In genomic region chr4:188550296-188550695, GRCh38 we compare ENCODE assay signal across 18 cellular contexts.
DNase-seq lines count a peak whose midpoint lies in the region; ATAC-seq and TF ChIP-seq lines count a peak whose summit lies in the region.
"Had no signal": no experiment of that assay in that cellular context is flagged by ENCODE, and none has a peak within 500 bp of the region (broad histone marks: within the 10 kb centered on the region; RNA-seq: fewer than 3 reads in every experiment).

No MANE protein-coding gene starts in this region.

- H3K14ac ChIP-seq in mesenchymal stem cell (ENCODE audit: low read length in 2 of 2): no peak overlapping the region

- H3K27me3 ChIP-seq in brain microvascular endothelial cell (replicated peaks) (no peaks in the 10 kb centered on the region), mesenchymal stem cell (ENCODE audit: control insufficient read depth in 1 of 2, insufficient read depth in 1 of 2, low read length in 2 of 2) (no peaks in the 10 kb centered on the region)
- H3K27me3 ChIP-seq: BE2C had no signal

- no peaks in the 10 kb centered on the region for H3K79me1 ChIP-seq in mesenchymal stem cell (replicated peaks; ENCODE audit: low read length, poor library complexity, severe bottlenecking)

- no peak overlapping the region for H2AFZ ChIP-seq in mesenchymal stem cell (ENCODE audit: low read depth, low read length)

- no peaks in the 10 kb centered on the region for H3K9me3 ChIP-seq in mesenchymal stem cell (ENCODE audit: control insufficient read depth, low read length)
- H3K9me3 ChIP-seq: BE2C had no signal

- in situ Hi-C loops in brain microvascular endothelial cell (cut with HindIII; ENCODE audit: low pct_ligation_motif_present, low sequenced_read_pairs): no loop called here

- 44% methylated on average over 7 of the region's 10 CpGs for WGBS in mesenchymal stem cell

- no peak overlapping the region for H3K23ac ChIP-seq in mesenchymal stem cell (ENCODE audit: low read length in 2 of 2)

- no peak for TF ChIP-seq CTCF in brain microvascular endothelial cell (IDR thresholded peaks at IDR 0.05; ENCODE audit: low read depth, low read length, missing control alignments)

- no peak overlapping the region for H2BK120ac ChIP-seq in mesenchymal stem cell (ENCODE audit: low read depth, low read length)

- ATAC-seq in GM21619 (IDR thresholded peaks at IDR 0.05; ENCODE audit: unreplicated experiment): no peak
- ATAC-seq: HCT116; left ventricle myocardium superior; natural killer cell treated with Interleukin-12 subunit alpha and Interleukin-12 subunit beta and Interleukin-15 and Interleukin-18, amount 100 ng/mL, for 72 hours; SK-N-SH treated with all-trans-retinoic acid at 6 μM for 48 hours had no signal

- no peak overlapping the region for H2BK5ac ChIP-seq in mesenchymal stem cell (ENCODE audit: low read depth, low read length, poor library complexity, severe bottlenecking)

- no peak overlapping the region for H3K18ac ChIP-seq in mesenchymal stem cell (ENCODE audit: low read depth in 1 of 2, low read length in 2 of 2)

- DNase-seq in NCI-H748 (lab: John Stamatoyannopoulos, UW; ENCODE audit: unreplicated experiment) (peak; percentile 0), NCI-H748 treated with DMSO at 0.1 percent for 48 hours (lab: John Stamatoyannopoulos, UW) (no peak), brain microvascular endothelial cell (peak; percentile 51), mesenchymal stem cell (peak; percentile 6), T1000 (lab: John Stamatoyannopoulos, UW) (no peak), cardiac septum (ENCODE audit: low spot score) (no peak)
- DNase-seq in effector CD8-positive, alpha-beta T cell (lab: John Stamatoyannopoulos, UW): no peak
- DNase-seq: activated CD4-positive, alpha-beta T cell treated with anti-CD3 and anti-CD28 coated beads, Interleukin-2, amount 50 U/mL, for 1 hour; aorta; BE2C; foreskin fibroblast; left ventricle myocardium superior; NCI-H2107; NCI-H526 had no signal

- peaks cover 2% of the 10 kb centered on the region for H3K4me1 ChIP-seq in mesenchymal stem cell (ENCODE audit: control insufficient read depth, insufficient read depth, low read depth, low read length)
- H3K4me1 ChIP-seq: BE2C had no signal

- intact Hi-C loops in cardiac septum (cut with DNase I): no loop called here

- H3K4me3 ChIP-seq in brain microvascular endothelial cell (ENCODE audit: low read depth, low read length): no peak overlapping the region
- H3K4me3 ChIP-seq in mesenchymal stem cell (ENCODE audit: insufficient read depth in 1 of 2, low read depth in 1 of 2, low read length in 2 of 2): no peak overlapping the region

- H3K9ac ChIP-seq in mesenchymal stem cell (ENCODE audit: low read length): no peak overlapping the region

- H3K4me2 ChIP-seq in mesenchymal stem cell (ENCODE audit: low read length, poor library complexity, severe bottlenecking): peak overlapping the region; percentile 61

- no peak overlapping the region for H3K4ac ChIP-seq in mesenchymal stem cell (ENCODE audit: low read depth in 1 of 2, low read length in 2 of 2)

- no peak overlapping the region for H3K27ac ChIP-seq in brain microvascular endothelial cell
- H3K27ac ChIP-seq in mesenchymal stem cell (ENCODE audit: low read length, poor library complexity, severe bottlenecking): no peak overlapping the region

- no peak overlapping the region for H4K8ac ChIP-seq in mesenchymal stem cell (ENCODE audit: low read length)

- no peak overlapping the region for H4K91ac ChIP-seq in mesenchymal stem cell (ENCODE audit: low read length)

- no peak overlapping the region for H2BK15ac ChIP-seq in mesenchymal stem cell (ENCODE audit: low read depth, poor library complexity, severe bottlenecking)

- no peak overlapping the region for H2AK5ac ChIP-seq in mesenchymal stem cell (ENCODE audit: low read length, severe bottlenecking)

- H3K36me3 ChIP-seq in brain microvascular endothelial cell (replicated peaks) (no peaks in the 10 kb centered on the region), mesenchymal stem cell (ENCODE audit: control insufficient read depth in 1 of 2, insufficient read depth in 2 of 2, low read depth in 1 of 2, low read length in 2 of 2) (peaks cover 0 to 17% of the 10 kb centered on the region in 2 experiments)
- H3K36me3 ChIP-seq: BE2C had no signal

- no peak overlapping the region for H2BK12ac ChIP-seq in mesenchymal stem cell (ENCODE audit: low read length in 2 of 2)

Comparison
In these comparisons a context has a peak if more than half of its experiments do, and no peak if none do; other contexts are left out.
1. DNase-seq: peak in NCI-H748 (single experiment), brain microvascular endothelial cell (single experiment) and mesenchymal stem cell (single experiment); none in NCI-H748 treated with DMSO at 0.1 percent for 48 hours (single experiment), T1000 (single experiment), cardiac septum (single experiment) and effector CD8-positive, alpha-beta T cell (single experiment).